Comparison of ENCODE assay signal across 37 cellular contexts in genomic region chr7:148400101-148400500, GRCh38.
DNase-seq lines count a peak whose midpoint lies in the region; ATAC-seq and TF ChIP-seq lines count a peak whose summit lies in the region.
"Had no signal": no experiment of that assay in that cellular context is flagged by ENCODE, and none has a peak within 500 bp of the region (broad histone marks: within the 10 kb centered on the region; RNA-seq: fewer than 3 reads in every experiment).

No MANE protein-coding gene starts in this region.

- H3K27ac Mint-ChIP-seq in activated naive CD8-positive, alpha-beta T cell treated with anti-CD3 and anti-CD28 coated beads, Interleukin-2, amount 10 ng/mL, durations not matched to agents 7 days and 5 days, result no peak overlapping the region
- no peak overlapping the region for H3K27ac Mint-ChIP-seq in activated naive CD8-positive, alpha-beta T cell treated with anti-CD3 and anti-CD28 coated beads, Interleukin-2, amount 50 U/mL, for 24 hours
- peak overlapping the region; percentile 16 for H3K27ac Mint-ChIP-seq in endodermal cell
- H3K27ac Mint-ChIP-seq in CD4-positive, alpha-beta memory T cell, result no peak overlapping the region
- H3K27ac Mint-ChIP-seq: activated CD4-positive, alpha-beta T cell treated with anti-CD3 and anti-CD28 coated beads for 36 hours; natural killer cell treated with Interleukin-12 subunit alpha and Interleukin-12 subunit beta and Interleukin-15 and Interleukin-18, amount 100 ng/mL, for 72 hours had no signal

- CTCF ChIA-PET in CD4-positive, alpha-beta memory T cell (lab: Charles Lee; ENCODE audit: partially characterized antibody), result no interaction called here

- no peak overlapping the region for H2AFZ ChIP-seq in OCI-LY3 (ENCODE audit: low read depth, low read length)
- no peak overlapping the region for H2AFZ ChIP-seq in osteoblast (ENCODE audit: low read length)
- H2AFZ ChIP-seq: hepatocyte had no signal

- H3K9me3 Mint-ChIP-seq in activated naive CD8-positive, alpha-beta T cell treated with anti-CD3 and anti-CD28 coated beads, Interleukin-2, amount 10 ng/mL, durations not matched to agents 7 days and 5 days, result no peaks in the 10 kb centered on the region
- no peaks in the 10 kb centered on the region for H3K9me3 Mint-ChIP-seq in activated naive CD8-positive, alpha-beta T cell treated with anti-CD3 and anti-CD28 coated beads, Interleukin-2, amount 50 U/mL, for 24 hours
- H3K9me3 Mint-ChIP-seq in endodermal cell, result no peaks in the 10 kb centered on the region
- H3K9me3 Mint-ChIP-seq in CD4-positive, alpha-beta memory T cell, result no peaks in the 10 kb centered on the region
- H3K9me3 Mint-ChIP-seq: natural killer cell treated with Interleukin-12 subunit alpha and Interleukin-12 subunit beta and Interleukin-15 and Interleukin-18, amount 100 ng/mL, for 72 hours had no signal

- no peaks in the 10 kb centered on the region for H3K79me2 ChIP-seq in OCI-LY3 (ENCODE audit: low read length)
- H3K79me2 ChIP-seq in osteoblast (ENCODE audit: insufficient read depth, low read length), result no peaks in the 10 kb centered on the region
- H3K79me2 ChIP-seq: hepatocyte had no signal

- POLR2A ChIA-PET in activated naive CD8-positive, alpha-beta T cell treated with anti-CD3 and anti-CD28 coated beads, Interleukin-2, amount 10 ng/mL, durations not matched to agents 7 days and 5 days (lab: Charles Lee), result no interaction called here
- POLR2A ChIA-PET in CD4-positive, alpha-beta memory T cell (lab: Charles Lee; ENCODE audit: partially characterized antibody), result no interaction called here

- no peak for ATAC-seq in activated naive CD8-positive, alpha-beta T cell treated with anti-CD3 and anti-CD28 coated beads, Interleukin-2, amount 10 ng/mL, durations not matched to agents 7 days and 5 days (ENCODE audit: low read depth)
- ATAC-seq in activated naive CD8-positive, alpha-beta T cell treated with anti-CD3 and anti-CD28 coated beads, Interleukin-2, amount 50 U/mL, for 24 hours, result no peak
- no peak for ATAC-seq in HG02852 (IDR thresholded peaks at IDR 0.05; ENCODE audit: unreplicated experiment)
- ATAC-seq: activated CD4-positive, alpha-beta T cell treated with anti-CD3 and anti-CD28 coated beads for 36 hours; gastrocnemius medialis; GM12878; lower lobe of right lung; mucosa of descending colon; natural killer cell treated with Interleukin-12 subunit alpha and Interleukin-12 subunit beta and Interleukin-15 and Interleukin-18, amount 100 ng/mL, for 72 hours; right cardiac atrium had no signal

- H3K27me3 ChIP-seq in OCI-LY3 (ENCODE audit: low read depth, low read length), result peaks cover 31% of the 10 kb centered on the region
- H3K27me3 ChIP-seq in endodermal cell (ENCODE audit: control insufficient read depth, insufficient read depth, low read length, poor library complexity, severe bottlenecking), result no peaks in the 10 kb centered on the region
- H3K27me3 ChIP-seq in osteoblast (ENCODE audit: insufficient read depth, low read length), result no peaks in the 10 kb centered on the region
- no peaks in the 10 kb centered on the region for H3K27me3 ChIP-seq in CD4-positive, alpha-beta memory T cell (ENCODE audit: insufficient read depth, low read length)
- H3K27me3 ChIP-seq: BE2C, brain microvascular endothelial cell, dorsolateral prefrontal cortex, hepatocyte, vagina had no signal

- H3K9me3 ChIP-seq in OCI-LY3 (ENCODE audit: insufficient read depth, low read length), result no peaks in the 10 kb centered on the region
- no peaks in the 10 kb centered on the region for H3K9me3 ChIP-seq in endodermal cell (ENCODE audit: control insufficient read depth, low read length)
- no peaks in the 10 kb centered on the region for H3K9me3 ChIP-seq in osteoblast (ENCODE audit: low read depth, low read length)
- no peaks in the 10 kb centered on the region for H3K9me3 ChIP-seq in CD4-positive, alpha-beta memory T cell (ENCODE audit: control insufficient read depth in 1 of 2, low read length in 2 of 2)
- H3K9me3 ChIP-seq: BE2C, gastrocnemius medialis, lower lobe of right lung, mucosa of descending colon, spleen, tibial artery, vagina had no signal

- H3K4me3 ChIP-seq in OCI-LY3 (ENCODE audit: low read length) (peak overlapping the region; percentile 12; the same call in 1 of the 2 replicates), endodermal cell (ENCODE audit: low read length) (no peak overlapping the region), osteoblast (ENCODE audit: insufficient read depth, low read length) (no peak overlapping the region)
- no peak overlapping the region for H3K4me3 ChIP-seq in CD4-positive, alpha-beta memory T cell (ENCODE audit: low read length in 2 of 2)
- H3K4me3 ChIP-seq: gastrocnemius medialis, GM12878, hepatocyte, lower lobe of right lung, mucosa of descending colon, tibial artery, vagina had no signal

- peak overlapping the region; percentile 18; the same call in 1 of the 2 replicates for H3K4me2 ChIP-seq in OCI-LY3 (ENCODE audit: low read length)
- no peak overlapping the region for H3K4me2 ChIP-seq in osteoblast (ENCODE audit: insufficient read depth, low read length)
- H3K4me2 ChIP-seq: hepatocyte had no signal

- no peaks in the 10 kb centered on the region for H3K36me3 ChIP-seq in OCI-LY3 (replicated peaks; ENCODE audit: low read depth, low read length)
- peaks cover 83% of the 10 kb centered on the region for H3K36me3 ChIP-seq in endodermal cell (ENCODE audit: control insufficient read depth, insufficient read depth, low read length)
- no peaks in the 10 kb centered on the region for H3K36me3 ChIP-seq in osteoblast (ENCODE audit: insufficient read depth, low read length)
- H3K36me3 ChIP-seq in CD4-positive, alpha-beta memory T cell (ENCODE audit: insufficient read depth, low read length), result no peaks in the 10 kb centered on the region
- H3K36me3 ChIP-seq: BE2C, brain microvascular endothelial cell, gastrocnemius medialis, lower lobe of right lung, spleen, tibial artery, vagina had no signal

- intact Hi-C loops in CD4-positive, alpha-beta memory T cell (cut with micrococcal nuclease), result no loop called here

- no peaks in the 10 kb centered on the region for H4K20me1 ChIP-seq in OCI-LY3 (ENCODE audit: insufficient read depth, low read length)
- no peaks in the 10 kb centered on the region for H4K20me1 ChIP-seq in osteoblast (ENCODE audit: insufficient read depth, low read length)

- no peaks in the 10 kb centered on the region for H3K36me3 Mint-ChIP-seq in activated naive CD8-positive, alpha-beta T cell treated with anti-CD3 and anti-CD28 coated beads, Interleukin-2, amount 10 ng/mL, durations not matched to agents 7 days and 5 days
- no peaks in the 10 kb centered on the region for H3K36me3 Mint-ChIP-seq in activated naive CD8-positive, alpha-beta T cell treated with anti-CD3 and anti-CD28 coated beads, Interleukin-2, amount 50 U/mL, for 24 hours (ENCODE audit: low read depth)
- peaks cover 38% of the 10 kb centered on the region for H3K36me3 Mint-ChIP-seq in endodermal cell (ENCODE audit: low read depth)
- no peaks in the 10 kb centered on the region for H3K36me3 Mint-ChIP-seq in CD4-positive, alpha-beta memory T cell
- H3K36me3 Mint-ChIP-seq: natural killer cell treated with Interleukin-12 subunit alpha and Interleukin-12 subunit beta and Interleukin-15 and Interleukin-18, amount 100 ng/mL, for 72 hours had no signal

- WGBS in endodermal cell (ENCODE audit: insufficient coverage in 1 of 2, insufficient read length in 1 of 2), 2 experiments, result 95 to 97% methylated on average over 11 to 14 of the region's 14 CpGs

- H3K4me1 Mint-ChIP-seq in activated naive CD8-positive, alpha-beta T cell treated with anti-CD3 and anti-CD28 coated beads, Interleukin-2, amount 10 ng/mL, durations not matched to agents 7 days and 5 days, result peaks cover 3% of the 10 kb centered on the region
- no peaks in the 10 kb centered on the region for H3K4me1 Mint-ChIP-seq in activated naive CD8-positive, alpha-beta T cell treated with anti-CD3 and anti-CD28 coated beads, Interleukin-2, amount 50 U/mL, for 24 hours
- H3K4me1 Mint-ChIP-seq in endodermal cell, result peaks cover 55% of the 10 kb centered on the region
- H3K4me1 Mint-ChIP-seq in CD4-positive, alpha-beta memory T cell, result peaks cover 0 to 6% (median 0%) of the 10 kb centered on the region in 4 donors
- H3K4me1 Mint-ChIP-seq: activated CD4-positive, alpha-beta T cell treated with anti-CD3 and anti-CD28 coated beads for 36 hours had no signal

- H3K9ac ChIP-seq in OCI-LY3 (ENCODE audit: low read length) (no peak overlapping the region), endodermal cell (ENCODE audit: extremely low read depth, low read length, poor library complexity, severe bottlenecking) (no peak overlapping the region)

- H3K4me3 Mint-ChIP-seq in activated naive CD8-positive, alpha-beta T cell treated with anti-CD3 and anti-CD28 coated beads, Interleukin-2, amount 10 ng/mL, durations not matched to agents 7 days and 5 days, result peak overlapping the region; percentile 49
- no peak overlapping the region for H3K4me3 Mint-ChIP-seq in activated naive CD8-positive, alpha-beta T cell treated with anti-CD3 and anti-CD28 coated beads, Interleukin-2, amount 50 U/mL, for 24 hours
- no peak overlapping the region for H3K4me3 Mint-ChIP-seq in endodermal cell
- peak overlapping the region in 1 of 8 donors; percentile 48 for H3K4me3 Mint-ChIP-seq in CD4-positive, alpha-beta memory T cell
- H3K4me3 Mint-ChIP-seq: activated CD4-positive, alpha-beta T cell treated with anti-CD3 and anti-CD28 coated beads for 36 hours; natural killer cell treated with Interleukin-12 subunit alpha and Interleukin-12 subunit beta and Interleukin-15 and Interleukin-18, amount 100 ng/mL, for 72 hours had no signal

- H3K27me3 Mint-ChIP-seq in activated naive CD8-positive, alpha-beta T cell treated with anti-CD3 and anti-CD28 coated beads, Interleukin-2, amount 10 ng/mL, durations not matched to agents 7 days and 5 days, result peaks cover 55% of the 10 kb centered on the region
- peaks cover 37% of the 10 kb centered on the region for H3K27me3 Mint-ChIP-seq in activated naive CD8-positive, alpha-beta T cell treated with anti-CD3 and anti-CD28 coated beads, Interleukin-2, amount 50 U/mL, for 24 hours
- H3K27me3 Mint-ChIP-seq in endodermal cell (ENCODE audit: insufficient read depth), result no peaks in the 10 kb centered on the region
- peaks cover 36 to 42% of the 10 kb centered on the region in 2 donors for H3K27me3 Mint-ChIP-seq in CD4-positive, alpha-beta memory T cell

- H3K4me1 ChIP-seq in OCI-LY3 (ENCODE audit: low read length) (peaks cover 9% of the 10 kb centered on the region), endodermal cell (ENCODE audit: control insufficient read depth, insufficient read depth, low read length) (peaks cover 11% of the 10 kb centered on the region), osteoblast (ENCODE audit: insufficient read depth, low read length) (no peaks in the 10 kb centered on the region)
- no peaks in the 10 kb centered on the region for H3K4me1 ChIP-seq in CD4-positive, alpha-beta memory T cell (ENCODE audit: insufficient read depth, low read length)
- H3K4me1 ChIP-seq: BE2C, gastrocnemius medialis, lower lobe of right lung, tibial artery, vagina had no signal

- DNase-seq in activated naive CD8-positive, alpha-beta T cell treated with anti-CD3 and anti-CD28 coated beads, Interleukin-2, amount 10 ng/mL, durations not matched to agents 7 days and 5 days, result no peak
- DNase-seq in activated naive CD8-positive, alpha-beta T cell treated with anti-CD3 and anti-CD28 coated beads, Interleukin-2, amount 50 U/mL, for 24 hours, result no peak
- DNase-seq in endodermal cell (no peak), osteoblast (ENCODE audit: insufficient read length, low spot score, missing footprints) (peak; percentile 43), NCI-H1048 (lab: John Stamatoyannopoulos, UW) (no peak)
- no peak for DNase-seq in CD4-positive, alpha-beta memory T cell
- DNase-seq: ACHN; activated CD4-positive, alpha-beta T cell treated with anti-CD3 and anti-CD28 coated beads for 36 hours; activated gamma-delta T cell treated with Interleukin-2 at 50 U/mL for 16 hours; BE2C; brain microvascular endothelial cell; cerebellar nuclear complex; dorsolateral prefrontal cortex; EL; gastrocnemius medialis; H7; Kasumi-1; kidney glomerular epithelial cell; lower lobe of right lung; mucosa of descending colon; MV-4-11; NCI-H146; NCI-H2107; NCI-H345; NCI-H69; right cardiac atrium; Right ventricle myocardium superior; spleen; stimulated activated CD4-positive, alpha-beta T cell treated with anti-CD3 and anti-CD28 coated beads, Interleukin-2, amount 100 ng/mL, for 24 hours; stimulated activated CD8-positive, alpha-beta memory T cell treated with anti-CD3 and anti-CD28 coated beads, Interleukin-4, amount 100 ng/mL, for 48 hours; tibial artery had no signal

- H3K27ac ChIP-seq in OCI-LY3 (ENCODE audit: low read length) (no peak overlapping the region), endodermal cell (ENCODE audit: low read depth, low read length) (no peak overlapping the region), osteoblast (ENCODE audit: low read depth, low read length) (no peak overlapping the region)
- H3K27ac ChIP-seq in CD4-positive, alpha-beta memory T cell (ENCODE audit: low read depth, low read length), result no peak overlapping the region
- H3K27ac ChIP-seq: brain microvascular endothelial cell, dorsolateral prefrontal cortex, gastrocnemius medialis, hepatocyte, lower lobe of right lung, tibial artery, vagina had no signal

- TF ChIP-seq CTCF in OCI-LY3 (IDR thresholded peaks at IDR 0.05; ENCODE audit: low read depth, low read length) (no peak), endodermal cell (conservative IDR thresholded peaks at IDR 0.05) (no peak), osteoblast (IDR thresholded peaks at IDR 0.05; ENCODE audit: extremely low read depth, low read depth, low read length) (no peak)
